Comparison of ENCODE assay signal across 9 cellular contexts in the genomic region with DNA sequence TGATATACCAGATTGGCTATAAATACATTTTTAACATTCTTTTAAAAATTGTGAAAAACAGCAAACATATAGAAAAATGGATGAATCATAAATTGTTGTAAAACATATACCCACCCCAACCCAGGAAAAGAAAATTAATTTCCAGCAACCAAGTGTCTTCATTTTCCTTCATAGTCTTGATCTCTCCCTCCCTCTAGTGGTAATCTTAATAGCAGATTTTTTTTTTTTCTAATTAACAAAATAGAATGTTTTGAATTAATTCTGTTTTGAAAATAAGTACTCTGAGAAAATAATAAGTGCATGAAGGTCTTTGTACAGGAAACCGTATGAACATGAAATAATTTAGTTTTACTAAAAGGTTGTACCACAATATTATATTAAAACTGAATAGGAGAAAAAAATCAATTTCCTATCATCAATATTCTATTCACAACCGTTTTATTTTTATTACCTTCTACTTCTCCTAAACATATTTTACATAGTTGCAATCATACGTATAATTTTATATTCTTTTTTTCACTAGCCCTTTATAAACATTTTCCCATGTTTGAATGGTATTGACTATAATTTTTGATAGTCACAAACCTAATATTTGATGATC.
DNase-seq lines count a peak whose midpoint lies in the region; ATAC-seq and FAIRE-seq lines count a peak whose summit lies in the region.
"Had no signal": no experiment of that assay in that cellular context is flagged by ENCODE, and none has a peak within 500 bp of the region (broad histone marks: within the 10 kb centered on the region; RNA-seq: fewer than 3 reads in every experiment).

No MANE protein-coding gene starts in this region.

- ATAC-seq in HG02763 (IDR thresholded peaks at IDR 0.05; ENCODE audit: unreplicated experiment) (no peak), HG02973 (IDR thresholded peaks at IDR 0.05; ENCODE audit: unreplicated experiment) (no peak)

- FAIRE-seq in GM19239 (lab: Jason Lieb, UNC) (peak; percentile 35), TTC549 (lab: Jason Lieb, UNC) (peak; percentile 74)

- DNase-seq in AG08395 (ENCODE audit: low spot score): peak; percentile 24
- DNase-seq in GM19239 (ENCODE audit: insufficient read length, low spot score): no peak
- peak; percentile 46 for DNase-seq in kidney glomerular epithelial cell (lab: John Stamatoyannopoulos, UW)
- no peak for DNase-seq in HuH-7.5 (ENCODE audit: low spot score)
- no peak for DNase-seq in HK-2 (ENCODE audit: unreplicated experiment)
- DNase-seq: WERI-Rb-1 had no signal

Comparison
In these comparisons a context has a peak if more than half of its experiments do, and no peak if none do; other contexts are left out.
1. DNase-seq: peak in AG08395 (single experiment) and kidney glomerular epithelial cell (single experiment); none in GM19239 (single experiment), HuH-7.5 (single experiment) and HK-2 (single experiment).